ENCODE assay signal across 22 cellular contexts in the genomic region with DNA sequence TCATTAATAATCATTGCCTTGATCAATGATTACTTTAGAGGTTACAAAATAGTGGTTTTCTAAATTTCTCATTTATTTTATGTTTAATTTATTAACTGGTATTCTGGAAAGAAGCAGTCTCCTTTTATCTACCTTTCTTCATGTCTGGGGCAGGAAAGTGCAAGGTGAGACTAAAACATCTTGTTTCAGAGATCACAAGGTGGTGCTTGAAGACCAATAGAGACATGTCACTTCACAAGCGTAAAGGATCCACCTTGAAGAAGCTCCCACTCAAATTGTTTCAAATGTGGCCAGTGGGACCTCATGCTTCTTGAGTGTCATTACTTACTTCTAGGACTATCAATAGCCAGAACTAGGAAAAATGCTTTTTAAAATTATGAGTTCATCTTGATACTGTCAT.
"Had no signal": no experiment of that assay in that cellular context is flagged by ENCODE, and none has a peak within 500 bp of the region (broad histone marks: within the 10 kb centered on the region; RNA-seq: fewer than 3 reads in every experiment).

No MANE protein-coding gene starts in this region.

- H3K4me2 ChIP-seq: neural progenitor cell, smooth muscle cell had no signal

- H3K27ac Mint-ChIP-seq: effector memory CD8-positive, alpha-beta T cell; naive thymus-derived CD4-positive, alpha-beta T cell; nephron; neural progenitor cell; stimulated activated effector memory CD8-positive, alpha-beta T cell treated with anti-CD3 and anti-CD28 coated beads, Interleukin-12 subunit alpha, Interleukin-12 subunit beta, amount 100 ng/mL, for 72 hours had no signal

- H3K27ac ChIP-seq: left lung, neural progenitor cell, prostate gland, right atrium auricular region, stomach, thyroid gland, vagina had no signal

- H3K27me3 Mint-ChIP-seq: effector memory CD8-positive, alpha-beta T cell; naive thymus-derived CD4-positive, alpha-beta T cell had no signal

- H3K36me3 Mint-ChIP-seq: naive thymus-derived CD4-positive, alpha-beta T cell; neural progenitor cell; stimulated activated effector memory CD8-positive, alpha-beta T cell treated with anti-CD3 and anti-CD28 coated beads, Interleukin-12 subunit alpha, Interleukin-12 subunit beta, amount 100 ng/mL, for 72 hours had no signal

- DNase-seq: cortex of kidney; effector memory CD8-positive, alpha-beta T cell; hypothalamus; kidney; left lung; mesenchymal stem cell; midbrain; naive thymus-derived CD4-positive, alpha-beta T cell; stimulated activated CD4-positive, alpha-beta T cell treated with anti-CD3 and anti-CD28 coated beads, Interleukin-12 subunit alpha, Interleukin-12 subunit beta, amount 100 ng/mL, for 4 hours; stimulated activated CD4-positive, alpha-beta T cell treated with anti-CD3 and anti-CD28 coated beads, Interleukin-2, amount 100 ng/mL, for 24 hours; stimulated activated CD4-positive, alpha-beta T cell treated with anti-CD3 and anti-CD28 coated beads, Interleukin-4, amount 100 ng/mL, for 24 hours; stimulated activated naive CD4-positive, alpha-beta T cell treated with Interleukin-2 at 50 U/mL for 16 hours; stomach; thyroid gland; trophoblast cell had no signal

- H3K36me3 ChIP-seq: left lung, neural progenitor cell, prostate gland, right atrium auricular region, stomach, thyroid gland, vagina had no signal

- H3K4me3 Mint-ChIP-seq: effector memory CD8-positive, alpha-beta T cell; naive thymus-derived CD4-positive, alpha-beta T cell; nephron; neural progenitor cell; stimulated activated effector memory CD8-positive, alpha-beta T cell treated with anti-CD3 and anti-CD28 coated beads, Interleukin-12 subunit alpha, Interleukin-12 subunit beta, amount 100 ng/mL, for 72 hours had no signal

- H3K9ac ChIP-seq: neural progenitor cell had no signal

- H3K4me1 Mint-ChIP-seq: naive thymus-derived CD4-positive, alpha-beta T cell; nephron; neural progenitor cell; stimulated activated effector memory CD8-positive, alpha-beta T cell treated with anti-CD3 and anti-CD28 coated beads, Interleukin-12 subunit alpha, Interleukin-12 subunit beta, amount 100 ng/mL, for 72 hours had no signal

- H3K4me1 ChIP-seq: left lung, neural progenitor cell, prostate gland, right atrium auricular region, stomach, thyroid gland, vagina had no signal

- H3K27me3 ChIP-seq: neural progenitor cell, right atrium auricular region, stomach, thyroid gland, vagina had no signal

- H3K9me3 ChIP-seq: left lung, prostate gland, right atrium auricular region, stomach, thyroid gland, vagina had no signal

- H3K9me3 Mint-ChIP-seq: effector memory CD8-positive, alpha-beta T cell; nephron; neural progenitor cell; stimulated activated effector memory CD8-positive, alpha-beta T cell treated with anti-CD3 and anti-CD28 coated beads, Interleukin-12 subunit alpha, Interleukin-12 subunit beta, amount 100 ng/mL, for 72 hours had no signal

- H3K4me3 ChIP-seq: left lung, neural progenitor cell, prostate gland, right atrium auricular region, smooth muscle cell, stomach, thyroid gland, vagina had no signal
